In the genomic region with DNA sequence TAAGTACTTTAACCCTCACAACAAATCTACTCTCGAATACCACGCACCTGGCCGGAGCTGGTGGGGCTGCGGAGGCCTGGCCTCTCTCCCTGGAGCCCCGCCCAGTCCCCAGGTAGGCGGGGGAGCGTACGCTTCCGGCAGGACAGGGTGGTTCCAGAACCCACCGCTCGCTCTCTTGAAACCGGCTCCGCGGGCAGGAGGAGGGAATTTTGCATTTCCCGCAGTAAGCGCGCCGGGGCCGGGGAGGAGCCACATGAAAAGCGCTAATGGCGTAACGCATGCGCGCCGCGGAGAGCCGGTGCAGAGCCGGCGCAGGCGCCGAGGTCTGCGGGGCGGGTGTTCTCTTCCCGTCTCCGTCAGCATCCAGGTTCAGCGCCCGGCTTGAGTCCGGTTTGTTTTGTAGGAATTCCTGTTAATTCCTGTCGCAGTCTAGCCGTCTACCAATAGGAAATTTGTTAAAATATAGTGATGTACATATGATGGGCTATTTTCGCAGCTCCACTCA, we compare ENCODE assay signal across 1 cellular context.
TF ChIP-seq lines count a peak whose summit lies in the region.

No MANE protein-coding gene starts in this region.

TF ChIP-seq in HepG2, 621 proteins besides CTCF, POLR2A, EP300 and RAD21 (continued from another document and continues in another):
- TF ChIP-seq, protein P1, sequence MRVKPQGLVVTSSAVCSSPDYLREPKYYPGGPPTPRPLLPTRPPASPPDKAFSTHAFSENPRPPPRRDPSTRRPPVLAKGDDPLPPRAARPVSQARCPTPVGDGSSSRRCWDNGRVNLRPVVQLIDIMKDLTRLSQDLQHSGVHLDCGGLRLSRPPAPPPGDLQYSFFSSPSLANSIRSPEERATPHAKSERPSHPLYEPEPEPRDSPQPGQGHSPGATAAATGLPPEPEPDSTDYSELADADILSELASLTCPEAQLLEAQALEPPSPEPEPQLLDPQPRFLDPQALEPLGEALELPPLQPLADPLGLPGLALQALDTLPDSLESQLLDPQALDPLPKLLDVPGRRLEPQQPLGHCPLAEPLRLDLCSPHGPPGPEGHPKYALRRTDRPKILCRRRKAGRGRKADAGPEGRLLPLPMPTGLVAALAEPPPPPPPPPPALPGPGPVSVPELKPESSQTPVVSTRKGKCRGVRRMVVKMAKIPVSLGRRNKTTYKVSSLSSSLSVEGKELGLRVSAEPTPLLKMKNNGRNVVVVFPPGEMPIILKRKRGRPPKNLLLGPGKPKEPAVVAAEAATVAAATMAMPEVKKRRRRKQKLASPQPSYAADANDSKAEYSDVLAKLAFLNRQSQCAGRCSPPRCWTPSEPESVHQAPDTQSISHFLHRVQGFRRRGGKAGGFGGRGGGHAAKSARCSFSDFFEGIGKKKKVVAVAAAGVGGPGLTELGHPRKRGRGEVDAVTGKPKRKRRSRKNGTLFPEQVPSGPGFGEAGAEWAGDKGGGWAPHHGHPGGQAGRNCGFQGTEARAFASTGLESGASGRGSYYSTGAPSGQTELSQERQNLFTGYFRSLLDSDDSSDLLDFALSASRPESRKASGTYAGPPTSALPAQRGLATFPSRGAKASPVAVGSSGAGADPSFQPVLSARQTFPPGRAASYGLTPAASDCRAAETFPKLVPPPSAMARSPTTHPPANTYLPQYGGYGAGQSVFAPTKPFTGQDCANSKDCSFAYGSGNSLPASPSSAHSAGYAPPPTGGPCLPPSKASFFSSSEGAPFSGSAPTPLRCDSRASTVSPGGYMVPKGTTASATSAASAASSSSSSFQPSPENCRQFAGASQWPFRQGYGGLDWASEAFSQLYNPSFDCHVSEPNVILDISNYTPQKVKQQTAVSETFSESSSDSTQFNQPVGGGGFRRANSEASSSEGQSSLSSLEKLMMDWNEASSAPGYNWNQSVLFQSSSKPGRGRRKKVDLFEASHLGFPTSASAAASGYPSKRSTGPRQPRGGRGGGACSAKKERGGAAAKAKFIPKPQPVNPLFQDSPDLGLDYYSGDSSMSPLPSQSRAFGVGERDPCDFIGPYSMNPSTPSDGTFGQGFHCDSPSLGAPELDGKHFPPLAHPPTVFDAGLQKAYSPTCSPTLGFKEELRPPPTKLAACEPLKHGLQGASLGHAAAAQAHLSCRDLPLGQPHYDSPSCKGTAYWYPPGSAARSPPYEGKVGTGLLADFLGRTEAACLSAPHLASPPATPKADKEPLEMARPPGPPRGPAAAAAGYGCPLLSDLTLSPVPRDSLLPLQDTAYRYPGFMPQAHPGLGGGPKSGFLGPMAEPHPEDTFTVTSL (CRISPR knock-in tag; IDR thresholded peaks at IDR 0.05; ENCODE audit: borderline replicate concordance): no peak
- TF ChIP-seq ZNF576 (CRISPR knock-in tag; IDR thresholded peaks at IDR 0.05): no peak
- TF ChIP-seq PRMT3 (CRISPR knock-in tag; IDR thresholded peaks at IDR 0.05; ENCODE audit: borderline replicate concordance, low read depth): no peak
- TF ChIP-seq DBP (CRISPR knock-in tag; IDR thresholded peaks at IDR 0.05; ENCODE audit: not compliant biosample characterization): no peak
- TF ChIP-seq RFX5 (IDR thresholded peaks at IDR 0.05; ENCODE audit: low read depth, low read length): no peak
- TF ChIP-seq ZBTB7A (CRISPR knock-in tag; IDR thresholded peaks at IDR 0.05): no peak
- TF ChIP-seq SIN3A (IDR thresholded peaks at IDR 0.05; ENCODE audit: borderline replicate concordance, low read depth, low read length): peak; percentile 71; the same call in 1 of the 2 replicates
- TF ChIP-seq, protein P2, sequence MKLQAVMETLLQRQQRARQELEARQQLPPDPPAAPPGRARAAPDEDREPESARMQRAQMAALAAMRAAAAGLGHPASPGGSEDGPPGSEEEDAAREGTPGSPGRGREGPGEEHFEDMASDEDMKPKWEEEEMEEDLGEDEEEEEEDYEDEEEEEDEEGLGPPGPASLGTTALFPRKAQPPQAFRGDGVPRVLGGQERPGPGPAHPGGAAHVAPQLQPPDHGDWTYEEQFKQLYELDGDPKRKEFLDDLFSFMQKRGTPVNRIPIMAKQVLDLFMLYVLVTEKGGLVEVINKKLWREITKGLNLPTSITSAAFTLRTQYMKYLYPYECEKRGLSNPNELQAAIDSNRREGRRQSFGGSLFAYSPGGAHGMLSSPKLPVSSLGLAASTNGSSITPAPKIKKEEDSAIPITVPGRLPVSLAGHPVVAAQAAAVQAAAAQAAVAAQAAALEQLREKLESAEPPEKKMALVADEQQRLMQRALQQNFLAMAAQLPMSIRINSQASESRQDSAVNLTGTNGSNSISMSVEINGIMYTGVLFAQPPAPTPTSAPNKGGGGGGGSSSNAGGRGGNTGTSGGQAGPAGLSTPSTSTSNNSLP (IDR thresholded peaks at IDR 0.05; ENCODE audit: low read depth, low read length): no peak
- TF ChIP-seq, protein P3, sequence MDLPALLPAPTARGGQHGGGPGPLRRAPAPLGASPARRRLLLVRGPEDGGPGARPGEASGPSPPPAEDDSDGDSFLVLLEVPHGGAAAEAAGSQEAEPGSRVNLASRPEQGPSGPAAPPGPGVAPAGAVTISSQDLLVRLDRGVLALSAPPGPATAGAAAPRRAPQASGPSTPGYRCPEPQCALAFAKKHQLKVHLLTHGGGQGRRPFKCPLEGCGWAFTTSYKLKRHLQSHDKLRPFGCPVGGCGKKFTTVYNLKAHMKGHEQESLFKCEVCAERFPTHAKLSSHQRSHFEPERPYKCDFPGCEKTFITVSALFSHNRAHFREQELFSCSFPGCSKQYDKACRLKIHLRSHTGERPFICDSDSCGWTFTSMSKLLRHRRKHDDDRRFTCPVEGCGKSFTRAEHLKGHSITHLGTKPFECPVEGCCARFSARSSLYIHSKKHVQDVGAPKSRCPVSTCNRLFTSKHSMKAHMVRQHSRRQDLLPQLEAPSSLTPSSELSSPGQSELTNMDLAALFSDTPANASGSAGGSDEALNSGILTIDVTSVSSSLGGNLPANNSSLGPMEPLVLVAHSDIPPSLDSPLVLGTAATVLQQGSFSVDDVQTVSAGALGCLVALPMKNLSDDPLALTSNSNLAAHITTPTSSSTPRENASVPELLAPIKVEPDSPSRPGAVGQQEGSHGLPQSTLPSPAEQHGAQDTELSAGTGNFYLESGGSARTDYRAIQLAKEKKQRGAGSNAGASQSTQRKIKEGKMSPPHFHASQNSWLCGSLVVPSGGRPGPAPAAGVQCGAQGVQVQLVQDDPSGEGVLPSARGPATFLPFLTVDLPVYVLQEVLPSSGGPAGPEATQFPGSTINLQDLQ (CRISPR knock-in tag; IDR thresholded peaks at IDR 0.05): no peak
- no peak for TF ChIP-seq ZNF614 (CRISPR knock-in tag; IDR thresholded peaks at IDR 0.05; ENCODE audit: borderline replicate concordance)
- 0 out of 2 replicates have a peak, but pooled peaks have one; percentile 24 for TF ChIP-seq ZNF292 (CRISPR knock-in tag; IDR thresholded peaks at IDR 0.05; ENCODE audit: borderline replicate concordance, low read depth)
- TF ChIP-seq ZNF501 (CRISPR knock-in tag; IDR thresholded peaks at IDR 0.05): peak; percentile 52; the same call in 1 of the 2 replicates
- no peak for TF ChIP-seq ZNF709 (CRISPR knock-in tag; IDR thresholded peaks at IDR 0.05)
- no peak for TF ChIP-seq ESRRA (CRISPR knock-in tag; IDR thresholded peaks at IDR 0.05; ENCODE audit: low read depth)
- no peak for TF ChIP-seq REL (CRISPR knock-in tag; conservative IDR thresholded peaks at IDR 0.05)
- no peak for TF ChIP-seq SP140L (CRISPR knock-in tag; IDR thresholded peaks at IDR 0.05; ENCODE audit: borderline replicate concordance)
- TF ChIP-seq GABPA (IDR thresholded peaks at IDR 0.05; ENCODE audit: low read depth, low read length): no peak
- TF ChIP-seq GABPA (CRISPR knock-in tag; IDR thresholded peaks at IDR 0.05; ENCODE audit: low read depth): no peak
- no peak for TF ChIP-seq NR2F6 (IDR thresholded peaks at IDR 0.05)
- TF ChIP-seq NR2F6 (CRISPR knock-in tag; IDR thresholded peaks at IDR 0.05): no peak
- TF ChIP-seq NR2F1 (CRISPR knock-in tag; IDR thresholded peaks at IDR 0.05): no peak
- TF ChIP-seq HOXD1 (CRISPR knock-in tag; IDR thresholded peaks at IDR 0.05): no peak
- no peak for TF ChIP-seq ZNF790 (CRISPR knock-in tag; IDR thresholded peaks at IDR 0.05; ENCODE audit: borderline replicate concordance)
- peak; percentile 70 for TF ChIP-seq HDAC1 (CRISPR knock-in tag; IDR thresholded peaks at IDR 0.05)
- TF ChIP-seq KAT7 (CRISPR knock-in tag; IDR thresholded peaks at IDR 0.05; ENCODE audit: borderline replicate concordance): no peak
- TF ChIP-seq ZNF878 (CRISPR knock-in tag; IDR thresholded peaks at IDR 0.05): no peak
- no peak for TF ChIP-seq CSRNP1 (CRISPR knock-in tag; IDR thresholded peaks at IDR 0.05)
- TF ChIP-seq, protein P4, sequence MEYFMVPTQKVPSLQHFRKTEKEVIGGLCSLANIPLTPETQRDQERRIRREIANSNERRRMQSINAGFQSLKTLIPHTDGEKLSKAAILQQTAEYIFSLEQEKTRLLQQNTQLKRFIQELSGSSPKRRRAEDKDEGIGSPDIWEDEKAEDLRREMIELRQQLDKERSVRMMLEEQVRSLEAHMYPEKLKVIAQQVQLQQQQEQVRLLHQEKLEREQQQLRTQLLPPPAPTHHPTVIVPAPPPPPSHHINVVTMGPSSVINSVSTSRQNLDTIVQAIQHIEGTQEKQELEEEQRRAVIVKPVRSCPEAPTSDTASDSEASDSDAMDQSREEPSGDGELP (IDR thresholded peaks at IDR 0.05; ENCODE audit: borderline replicate concordance, low read depth): no peak
- TF ChIP-seq NCOA1 (CRISPR knock-in tag; IDR thresholded peaks at IDR 0.05): no peak
- no peak for TF ChIP-seq FOXP1 (IDR thresholded peaks at IDR 0.05)
- TF ChIP-seq FOXP1 (CRISPR knock-in tag; IDR thresholded peaks at IDR 0.05): no peak
- no peak for TF ChIP-seq SOX5 (CRISPR knock-in tag; IDR thresholded peaks at IDR 0.05; ENCODE audit: borderline replicate concordance)
- no peak for TF ChIP-seq SP2 (CRISPR knock-in tag; IDR thresholded peaks at IDR 0.05)
- TF ChIP-seq ZNF770 (CRISPR knock-in tag; IDR thresholded peaks at IDR 0.05): peak; percentile 34; the same call in 1 of the 2 replicates
- TF ChIP-seq REPIN1 (CRISPR knock-in tag; IDR thresholded peaks at IDR 0.05; ENCODE audit: borderline replicate concordance, low read depth): no peak
- TF ChIP-seq, protein P5, sequence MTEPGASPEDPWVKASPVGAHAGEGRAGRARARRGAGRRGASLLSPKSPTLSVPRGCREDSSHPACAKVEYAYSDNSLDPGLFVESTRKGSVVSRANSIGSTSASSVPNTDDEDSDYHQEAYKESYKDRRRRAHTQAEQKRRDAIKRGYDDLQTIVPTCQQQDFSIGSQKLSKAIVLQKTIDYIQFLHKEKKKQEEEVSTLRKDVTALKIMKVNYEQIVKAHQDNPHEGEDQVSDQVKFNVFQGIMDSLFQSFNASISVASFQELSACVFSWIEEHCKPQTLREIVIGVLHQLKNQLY (CRISPR knock-in tag; IDR thresholded peaks at IDR 0.05): no peak
- TF ChIP-seq, protein P6, sequence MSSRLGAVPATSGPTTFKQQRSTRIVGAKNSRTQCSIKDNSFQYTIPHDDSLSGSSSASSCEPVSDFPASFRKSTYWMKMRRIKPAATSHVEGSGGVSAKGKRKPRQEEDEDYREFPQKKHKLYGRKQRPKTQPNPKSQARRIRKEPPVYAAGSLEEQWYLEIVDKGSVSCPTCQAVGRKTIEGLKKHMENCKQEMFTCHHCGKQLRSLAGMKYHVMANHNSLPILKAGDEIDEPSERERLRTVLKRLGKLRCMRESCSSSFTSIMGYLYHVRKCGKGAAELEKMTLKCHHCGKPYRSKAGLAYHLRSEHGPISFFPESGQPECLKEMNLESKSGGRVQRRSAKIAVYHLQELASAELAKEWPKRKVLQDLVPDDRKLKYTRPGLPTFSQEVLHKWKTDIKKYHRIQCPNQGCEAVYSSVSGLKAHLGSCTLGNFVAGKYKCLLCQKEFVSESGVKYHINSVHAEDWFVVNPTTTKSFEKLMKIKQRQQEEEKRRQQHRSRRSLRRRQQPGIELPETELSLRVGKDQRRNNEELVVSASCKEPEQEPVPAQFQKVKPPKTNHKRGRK (CRISPR knock-in tag; IDR thresholded peaks at IDR 0.05): no peak
- TF ChIP-seq KLF11 (CRISPR knock-in tag; IDR thresholded peaks at IDR 0.05): no peak
- TF ChIP-seq ZNF12 (CRISPR knock-in tag; IDR thresholded peaks at IDR 0.05): no peak
- TF ChIP-seq ZMYM4 (CRISPR knock-in tag; IDR thresholded peaks at IDR 0.05): peak; percentile 75; the same call in 1 of the 2 replicates
- TF ChIP-seq, protein P7, sequence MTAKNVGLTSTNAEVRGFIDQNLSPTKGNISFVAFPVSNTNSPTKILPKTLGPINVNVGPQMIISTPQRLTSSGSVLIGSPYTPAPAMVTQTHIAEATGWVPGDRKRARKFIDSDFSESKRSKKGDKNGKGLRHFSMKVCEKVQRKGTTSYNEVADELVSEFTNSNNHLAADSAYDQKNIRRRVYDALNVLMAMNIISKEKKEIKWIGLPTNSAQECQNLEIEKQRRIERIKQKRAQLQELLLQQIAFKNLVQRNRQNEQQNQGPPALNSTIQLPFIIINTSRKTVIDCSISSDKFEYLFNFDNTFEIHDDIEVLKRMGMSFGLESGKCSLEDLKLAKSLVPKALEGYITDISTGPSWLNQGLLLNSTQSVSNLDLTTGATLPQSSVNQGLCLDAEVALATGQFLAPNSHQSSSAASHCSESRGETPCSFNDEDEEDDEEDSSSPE (CRISPR knock-in tag; IDR thresholded peaks at IDR 0.05): peak; percentile 92
